In genomic region chr5:77568082-77568481, GRCh38 we compare ENCODE assay signal across 22 cellular contexts.
DNase-seq lines count a peak whose midpoint lies in the region; ATAC-seq, FAIRE-seq and TF ChIP-seq lines count a peak whose summit lies in the region.
"Had no signal": no experiment of that assay in that cellular context is flagged by ENCODE, and none has a peak within 500 bp of the region (broad histone marks: within the 10 kb centered on the region; RNA-seq: fewer than 3 reads in every experiment).

No MANE protein-coding gene starts in this region.

- DNase-seq in NOMO-1 (lab: John Stamatoyannopoulos, UW; ENCODE audit: unreplicated experiment in 2 of 2): peak; percentile 53 to 69
- DNase-seq in NOMO-1 treated with dmso at 0.1 percent for 144 hours (lab: John Stamatoyannopoulos, UW; ENCODE audit: unreplicated experiment): no peak
- peak; percentile 9 for DNase-seq in KBM-7
- DNase-seq in NOMO-1 treated with DMSO at 0.1 percent for 48 hours (lab: John Stamatoyannopoulos, UW; ENCODE audit: unreplicated experiment): peak; percentile 68
- no peak for DNase-seq in activated CD4-positive, alpha-beta T cell treated with anti-CD3 and anti-CD28 coated beads for 36 hours
- no peak for DNase-seq in iPS-NIHi7 (ENCODE audit: extremely low spot score)
- no peak for DNase-seq in vagina (ENCODE audit: extremely low spot score in 2 of 2)
- DNase-seq: Caco-2; CD4-positive, alpha-beta T cell; GOT3; NCI-H1436; NCI-H1930; NCI-H345; NCI-H524 treated with DMSO at 0.1 percent for 48 hours; SHP77 treated with DMSO at 0.1 percent for 48 hours; SW 1271 had no signal

- in situ Hi-C loops in KBM-7 (cut with MboI; ENCODE audit: low pct_unique_long_range_greater_than_20kb, low sequenced_read_pairs): no loop called here

- CTCF ChIA-PET in activated CD4-positive, alpha-beta T cell treated with anti-CD3 and anti-CD28 coated beads for 36 hours (lab: Charles Lee): no interaction called here

- TF ChIP-seq POLR2A in vagina (IDR thresholded peaks at IDR 0.05): no peak

- intact Hi-C loops in activated CD4-positive, alpha-beta T cell treated with anti-CD3 and anti-CD28 coated beads for 36 hours (cut with DNase I, micrococcal nuclease): loop anchor here (10.0 kb wide), 3 partner anchors 407 to 727 kb away; partner anchors contain the start of gene AP3B1 (in 1 of the 2)
- intact Hi-C loops in vagina (cut with DNase I): loop anchor here (10.0 kb wide), 1 partner anchor 1133 kb away; no protein-coding TSS in a partner anchor

- no peak for ATAC-seq in activated CD4-positive, alpha-beta T cell treated with anti-CD3 and anti-CD28 coated beads for 36 hours
- ATAC-seq: HCT116 had no signal

- H3K27ac ChIP-seq in vagina: no peak overlapping the region
- H3K27ac ChIP-seq: 22Rv1 had no signal

- H3K36me3 ChIP-seq in vagina: no peaks in the 10 kb centered on the region

- no peaks in the 10 kb centered on the region for H3K4me1 Mint-ChIP-seq in activated CD4-positive, alpha-beta T cell treated with anti-CD3 and anti-CD28 coated beads for 36 hours
- H3K4me1 Mint-ChIP-seq: IgD-negative memory B cell had no signal

- H3K27me3 ChIP-seq in vagina: no peaks in the 10 kb centered on the region

- H3K27ac Mint-ChIP-seq in activated CD4-positive, alpha-beta T cell treated with anti-CD3 and anti-CD28 coated beads for 36 hours: no peak overlapping the region
- H3K27ac Mint-ChIP-seq: CD4-positive, alpha-beta T cell; IgD-negative memory B cell had no signal

- no peaks in the 10 kb centered on the region for H3K9me3 ChIP-seq in vagina
- H3K9me3 ChIP-seq: Caco-2 had no signal

- no peak overlapping the region for H3K4me3 ChIP-seq in vagina

- POLR2A ChIA-PET in activated CD4-positive, alpha-beta T cell treated with anti-CD3 and anti-CD28 coated beads for 36 hours (lab: Charles Lee): no interaction called here

- H3K4me3 Mint-ChIP-seq in activated CD4-positive, alpha-beta T cell treated with anti-CD3 and anti-CD28 coated beads for 36 hours: no peak overlapping the region
- H3K4me3 Mint-ChIP-seq: CD4-positive, alpha-beta T cell; IgD-negative memory B cell had no signal

- peak; percentile 91 for FAIRE-seq in islet of Langerhans (lab: Jason Lieb, UNC)
- FAIRE-seq: G401.6, RCC 7860 had no signal

- no peaks in the 10 kb centered on the region for H3K36me3 Mint-ChIP-seq in activated CD4-positive, alpha-beta T cell treated with anti-CD3 and anti-CD28 coated beads for 36 hours (ENCODE audit: low read depth)

- no peaks in the 10 kb centered on the region for H3K9me3 Mint-ChIP-seq in activated CD4-positive, alpha-beta T cell treated with anti-CD3 and anti-CD28 coated beads for 36 hours (ENCODE audit: low read depth)
- H3K9me3 Mint-ChIP-seq: CD4-positive, alpha-beta T cell; IgD-negative memory B cell had no signal

- no peak for TF ChIP-seq CTCF in vagina (IDR thresholded peaks at IDR 0.05)

- no peaks in the 10 kb centered on the region for H3K4me1 ChIP-seq in vagina
- H3K4me1 ChIP-seq: Caco-2 had no signal

- peaks cover 13% of the 10 kb centered on the region for H3K27me3 Mint-ChIP-seq in activated CD4-positive, alpha-beta T cell treated with anti-CD3 and anti-CD28 coated beads for 36 hours

Comparison
In these comparisons a context has a peak if more than half of its experiments do, and no peak if none do; other contexts are left out.
1. DNase-seq: peak in NOMO-1 (2 of 2), KBM-7 (single experiment) and NOMO-1 treated with DMSO at 0.1 percent for 48 hours (single experiment); none in NOMO-1 treated with dmso at 0.1 percent for 144 hours (single experiment), activated CD4-positive, alpha-beta T cell treated with anti-CD3 and anti-CD28 coated beads for 36 hours (single experiment), iPS-NIHi7 (single experiment) and vagina (0 of 2).